In the genomic region with DNA sequence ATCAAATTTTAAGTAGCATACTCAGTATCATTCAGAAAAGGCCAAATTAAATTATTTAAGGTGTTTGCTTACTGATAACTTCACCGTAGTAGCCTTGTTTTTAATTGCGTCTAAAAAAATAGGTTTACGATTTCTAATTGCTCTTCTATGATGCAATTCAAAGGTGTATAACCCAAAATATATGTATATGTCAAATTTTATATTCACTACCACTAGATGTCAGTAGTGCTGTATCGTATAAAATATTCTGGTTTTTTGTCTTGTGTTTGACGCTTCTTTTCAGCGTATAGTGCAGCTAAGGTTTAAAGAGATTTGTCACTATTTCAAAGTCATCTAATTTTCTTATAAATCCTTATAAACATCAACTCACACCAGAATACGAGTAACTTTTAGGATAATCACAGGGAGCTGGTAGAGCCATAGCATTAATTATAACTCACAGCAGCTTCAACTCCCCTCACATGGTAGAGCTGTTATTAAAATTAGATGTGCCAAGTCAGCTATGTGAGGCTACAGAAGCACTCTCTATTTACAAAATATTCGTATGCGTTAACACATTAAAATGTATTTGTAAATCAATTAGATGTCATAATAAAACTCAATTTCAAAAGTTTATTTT, we compare ENCODE assay signal across 8 cellular contexts. TPM values are rescaled to one million over a fixed set of nuclear protein-coding genes. Genes with fewer than 3 reads are reported as not detected.
A peak's percentile ranks its signal among the peaks of the same experiment; 100 is the strongest.
DNase-seq lines count a peak whose midpoint lies in the region; ATAC-seq and TF ChIP-seq lines count a peak whose summit lies in the region.

No MANE protein-coding gene starts in this region.

- peaks cover 11% of the 10 kb centered on the region; the same call in 1 of the 2 replicates for H3K4me1 ChIP-seq in SJCRH30
- peaks cover 40 to 44% of the 10 kb centered on the region in 2 donors for H3K4me1 ChIP-seq in gastrocnemius medialis

- TF ChIP-seq CTCF in fibroblast of villous mesenchyme (IDR thresholded peaks at IDR 0.05; ENCODE audit: insufficient read depth, low read depth, low read length) (peak; percentile 39), gastrocnemius medialis (IDR thresholded peaks at IDR 0.05 in 4 of 5, conservative IDR thresholded peaks at IDR 0.05 in 1 of 5) (peak; percentile 69 to 81 (median 71))

- H3K9me3 ChIP-seq in SJCRH30 (replicated peaks) (no peaks in the 10 kb centered on the region), gastrocnemius medialis (no peaks in the 10 kb centered on the region)

- ATAC-seq in gastrocnemius medialis = no peak
- no peak for ATAC-seq in HG02981 (IDR thresholded peaks at IDR 0.05; ENCODE audit: unreplicated experiment)
- ATAC-seq in GM21825 (IDR thresholded peaks at IDR 0.05; ENCODE audit: unreplicated experiment) = no peak
- no peak for ATAC-seq in HG02884 (IDR thresholded peaks at IDR 0.05; ENCODE audit: unreplicated experiment)

- peaks cover 60% of the 10 kb centered on the region for H3K36me3 ChIP-seq in SJCRH30
- peaks cover 0 to 37% of the 10 kb centered on the region in 2 donors for H3K36me3 ChIP-seq in gastrocnemius medialis

- in situ Hi-C loops in gastrocnemius medialis (cut with MboI; ENCODE audit: low sequenced_read_pairs in 4 of 4) = loop anchor here in 3 of 4 donors (5.0 to 10.0 kb wide), 3 partner anchors 215 to 248 kb away; no protein-coding TSS in a partner anchor

- DNase-seq in Daoy (ENCODE audit: low read depth) (peak; percentile 21), M059J (ENCODE audit: low read depth) (peak; percentile 73), SJCRH30 (peak in 1 of 2 experiments; percentile 75), fibroblast of villous mesenchyme (ENCODE audit: low read depth) (peak; percentile 67), gastrocnemius medialis (no peak)

- H3K27ac ChIP-seq in SJCRH30 = peak overlapping the region; percentile 94; the same call in 1 of the 2 replicates
- peak overlapping the region; percentile 89 to 97 (median 97) for H3K27ac ChIP-seq in gastrocnemius medialis

- TF ChIP-seq POLR2A in gastrocnemius medialis (IDR thresholded peaks at IDR 0.05) = no peak

- no peaks in the 10 kb centered on the region for H3K27me3 ChIP-seq in SJCRH30
- H3K27me3 ChIP-seq in gastrocnemius medialis = no peaks in the 10 kb centered on the region

- peak overlapping the region; percentile 98 for H3K4me3 ChIP-seq in SJCRH30
- H3K4me3 ChIP-seq in fibroblast of villous mesenchyme (ENCODE audit: low read depth, low read length) = no peak overlapping the region
- H3K4me3 ChIP-seq in gastrocnemius medialis = peak overlapping the region; percentile 68 to 85 (median 81)

- intact Hi-C loops in gastrocnemius medialis (cut with DNase I; ENCODE audit: low total_unique reads) = loop anchor here (1.0 kb wide), 2 partner anchors 217 to 254 kb away; no protein-coding TSS in a partner anchor

RNA-seq across cellular contexts. Expression of a gene that starts 3.5 kb away (rescaled TPM):
- total RNA-seq in Daoy (2014; rRNA removed; shearing (Covaris generic)) = 243 and 282 TPM in 2 replicates
- 393 and 470 TPM in 2 replicates for total RNA-seq in M059J (2014; rRNA removed; shearing (Covaris generic))
- 380 and 402 TPM in 2 replicates for total RNA-seq in SJCRH30 (2014; rRNA removed; shearing (Covaris generic))
- total RNA-seq in fibroblast of villous mesenchyme (137 and 196 TPM in 2 replicates), gastrocnemius medialis (100 to 1,000 TPM in 3 of 4 donors, 10 to 100 TPM in 1; 64.1 to 208 (median 146) TPM)

Comparison
In these comparisons a context has a peak if more than half of its experiments do, and no peak if none do; other contexts are left out.
1. DNase-seq: peak in Daoy (single experiment), M059J (single experiment) and fibroblast of villous mesenchyme (single experiment); none in gastrocnemius medialis (0 of 2).